25 cellular contexts compared by ENCODE assay signal in the genomic region with DNA sequence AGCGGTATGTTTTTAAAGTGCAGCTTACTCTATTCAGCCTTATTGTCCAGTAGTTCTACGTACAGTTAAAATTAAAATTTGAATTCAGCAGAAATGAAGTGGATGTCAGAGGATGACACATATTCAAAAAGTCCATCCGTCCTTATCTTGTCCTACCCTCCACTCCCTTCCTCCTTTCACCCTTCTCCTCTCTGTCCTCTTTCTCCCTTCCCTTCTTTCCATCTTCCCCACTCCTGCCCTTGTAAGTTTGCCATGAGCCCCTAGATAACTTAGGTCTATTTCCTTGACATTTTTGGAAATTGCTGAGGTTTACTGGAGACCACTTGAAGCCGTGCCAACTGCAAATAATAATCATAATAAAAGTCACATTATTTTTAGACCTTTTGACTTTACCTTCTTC.
DNase-seq lines count a peak whose midpoint lies in the region; ATAC-seq, FAIRE-seq and TF ChIP-seq lines count a peak whose summit lies in the region.
"Had no signal": no experiment of that assay in that cellular context is flagged by ENCODE, and none has a peak within 500 bp of the region (broad histone marks: within the 10 kb centered on the region; RNA-seq: fewer than 3 reads in every experiment).

No MANE protein-coding gene starts in this region.

- H3K4me2 ChIP-seq in GM23248 (ENCODE audit: unreplicated experiment), result no peak overlapping the region
- no peak overlapping the region for H3K4me2 ChIP-seq in astrocyte (ENCODE audit: low read length)
- no peak overlapping the region for H3K4me2 ChIP-seq in mesenchymal stem cell (ENCODE audit: low read length, poor library complexity, severe bottlenecking)

- H4K20me1 ChIP-seq in GM23248 (ENCODE audit: insufficient read depth) (peaks cover 13% of the 10 kb centered on the region), astrocyte (ENCODE audit: insufficient read depth, low read length) (peaks cover 59% of the 10 kb centered on the region)

- H3K4me1 Mint-ChIP-seq in astrocyte (ENCODE audit: low read depth, unreplicated experiment), result peaks cover 84% of the 10 kb centered on the region
- H3K4me1 Mint-ChIP-seq in stimulated activated naive B cell treated with anti-CD40 and anti-IgM and Interleukin-4, amounts not matched to agents 10 μg/mL and 1 μg/mL and 100 μg/mL, for 72 hours, result peaks cover 48 to 88% of the 10 kb centered on the region in 2 donors

- H2BK120ac ChIP-seq in mesenchymal stem cell (ENCODE audit: low read depth, low read length), result no peak overlapping the region

- no peak overlapping the region for H3K4me3 ChIP-seq in GM23248
- no peak overlapping the region for H3K4me3 ChIP-seq in astrocyte (ENCODE audit: insufficient read depth, low read depth, low read length)
- no peak overlapping the region for H3K4me3 ChIP-seq in mesenchymal stem cell (ENCODE audit: insufficient read depth in 1 of 2, low read depth in 1 of 2, low read length in 2 of 2)
- no peak overlapping the region for H3K4me3 ChIP-seq in lower lobe of right lung
- H3K4me3 ChIP-seq: dorsolateral prefrontal cortex, skin epidermis, upper lobe of left lung had no signal

- peak overlapping the region; percentile 86 for H3K27ac ChIP-seq in GM23248
- H3K27ac ChIP-seq in astrocyte (ENCODE audit: low read depth, low read length), result peak overlapping the region; percentile 90
- H3K27ac ChIP-seq in mesenchymal stem cell (ENCODE audit: low read length, poor library complexity, severe bottlenecking), result no peak overlapping the region
- H3K27ac ChIP-seq in lower lobe of right lung, result no peak overlapping the region
- H3K27ac ChIP-seq: dorsolateral prefrontal cortex, skin epidermis, upper lobe of left lung had no signal

- H3K27me3 Mint-ChIP-seq in astrocyte (ENCODE audit: low read depth, unreplicated experiment), result no peaks in the 10 kb centered on the region
- H3K27me3 Mint-ChIP-seq in stimulated activated naive B cell treated with anti-CD40 and anti-IgM and Interleukin-4, amounts not matched to agents 10 μg/mL and 1 μg/mL and 100 μg/mL, for 72 hours, result no peaks in the 10 kb centered on the region
- H3K27me3 Mint-ChIP-seq: natural killer cell treated with Interleukin-12 subunit alpha and Interleukin-12 subunit beta and Interleukin-15 and Interleukin-18, amount 100 ng/mL, for 72 hours had no signal

- H3F3A ChIP-seq in GM23248 (ENCODE audit: insufficient read depth), result peaks cover 88% of the 10 kb centered on the region

- peaks cover 94% of the 10 kb centered on the region for H3K4me1 ChIP-seq in GM23248 (ENCODE audit: insufficient read depth)
- H3K4me1 ChIP-seq in astrocyte (ENCODE audit: insufficient read depth, low read length), result peaks cover 66% of the 10 kb centered on the region
- peaks cover 26% of the 10 kb centered on the region for H3K4me1 ChIP-seq in mesenchymal stem cell (ENCODE audit: control insufficient read depth, insufficient read depth, low read depth, low read length)
- peaks cover 67% of the 10 kb centered on the region for H3K4me1 ChIP-seq in lower lobe of right lung

- H3K9me3 Mint-ChIP-seq in astrocyte (ENCODE audit: unreplicated experiment), result no peaks in the 10 kb centered on the region
- H3K9me3 Mint-ChIP-seq in stimulated activated naive B cell treated with anti-CD40 and anti-IgM and Interleukin-4, amounts not matched to agents 10 μg/mL and 1 μg/mL and 100 μg/mL, for 72 hours, result no peaks in the 10 kb centered on the region
- H3K9me3 Mint-ChIP-seq: natural killer cell treated with Interleukin-12 subunit alpha and Interleukin-12 subunit beta and Interleukin-15 and Interleukin-18, amount 100 ng/mL, for 72 hours; stimulated activated naive CD8-positive, alpha-beta T cell treated with anti-CD3 and anti-CD28 coated beads, Interleukin-15, amount 100 ng/mL, for 72 hours had no signal

- 75 to 79% methylated on average over 4 of the region's 4 CpGs for WGBS in GM23248 (ENCODE audit: low coverage in 1 of 2, low lambda C conversion rate in 2 of 2, missing lambda C conversion rate in 2 of 2), 2 experiments
- WGBS in mesenchymal stem cell, result 60% methylated on average over 2 of the region's 4 CpGs

- DNase-seq in GM23248, result no peak
- no peak for DNase-seq in astrocyte (ENCODE audit: low read depth)
- DNase-seq in mesenchymal stem cell, result no peak
- no peak for DNase-seq in stimulated activated naive B cell treated with anti-CD40 and anti-IgM and Interleukin-4, amounts not matched to agents 10 μg/mL and 1 μg/mL and 100 μg/mL, for 72 hours
- DNase-seq in lower lobe of right lung, result no peak
- DNase-seq in left ventricle myocardium superior, result no peak
- DNase-seq: activated CD4-positive, alpha-beta T cell treated with anti-CD3 and anti-CD28 coated beads, Interleukin-2, amount 50 U/mL, for 4 hours; activated CD8-positive, alpha-beta memory T cell treated with anti-CD3 and anti-CD28 coated beads, Interleukin-2, amount 50 U/mL, for 48 hours; AML-193; COR-L47; dorsolateral prefrontal cortex; foreskin melanocyte; KBM-7; MV-4-11; NCI-H187; NCI-H345; stimulated activated CD4-positive, alpha-beta T cell treated with anti-CD3 and anti-CD28 coated beads, Interleukin-2, amount 100 ng/mL, for 48 hours; stimulated activated naive CD8-positive, alpha-beta T cell treated with anti-CD3 and anti-CD28 coated beads, Interleukin-15, amount 100 ng/mL, for 72 hours; T-helper 2 cell; upper lobe of left lung had no signal

- no peaks in the 10 kb centered on the region for H3K9me2 ChIP-seq in GM23248 (ENCODE audit: insufficient read depth)

- H2AFZ ChIP-seq in GM23248 (no peak overlapping the region), astrocyte (ENCODE audit: low read depth, low read length) (no peak overlapping the region), mesenchymal stem cell (ENCODE audit: low read depth, low read length) (no peak overlapping the region)

- TF ChIP-seq CTCF in astrocyte (IDR thresholded peaks at IDR 0.05; ENCODE audit: insufficient read depth, low read depth, low read length), result no peak
- no peak for TF ChIP-seq CTCF in lower lobe of right lung (IDR thresholded peaks at IDR 0.05)

- H3K27ac Mint-ChIP-seq in astrocyte (ENCODE audit: unreplicated experiment), result peak overlapping the region; percentile 90
- peak overlapping the region; percentile 97 for H3K27ac Mint-ChIP-seq in stimulated activated naive B cell treated with anti-CD40 and anti-IgM and Interleukin-4, amounts not matched to agents 10 μg/mL and 1 μg/mL and 100 μg/mL, for 72 hours

- no peak overlapping the region for H2BK5ac ChIP-seq in mesenchymal stem cell (ENCODE audit: low read depth, low read length, poor library complexity, severe bottlenecking)

- no peak overlapping the region for H2AK5ac ChIP-seq in mesenchymal stem cell (ENCODE audit: low read length, severe bottlenecking)

- no peaks in the 10 kb centered on the region for H3K79me1 ChIP-seq in mesenchymal stem cell (replicated peaks; ENCODE audit: low read length, poor library complexity, severe bottlenecking)

- H3K36me3 ChIP-seq in GM23248 (ENCODE audit: low read depth), result peaks cover 7% of the 10 kb centered on the region
- H3K36me3 ChIP-seq in astrocyte (ENCODE audit: insufficient read depth, low read length), result peaks cover 2% of the 10 kb centered on the region
- H3K36me3 ChIP-seq in mesenchymal stem cell (ENCODE audit: control insufficient read depth in 1 of 2, insufficient read depth in 2 of 2, low read depth in 1 of 2, low read length in 2 of 2), result peaks cover 0 to under 1% of the 10 kb centered on the region in 2 experiments
- no peaks in the 10 kb centered on the region for H3K36me3 ChIP-seq in lower lobe of right lung
- H3K36me3 ChIP-seq: upper lobe of left lung had no signal

- peaks cover 1% of the 10 kb centered on the region for H3K36me3 Mint-ChIP-seq in astrocyte (ENCODE audit: low read depth, unreplicated experiment)
- H3K36me3 Mint-ChIP-seq in stimulated activated naive B cell treated with anti-CD40 and anti-IgM and Interleukin-4, amounts not matched to agents 10 μg/mL and 1 μg/mL and 100 μg/mL, for 72 hours, result peaks cover 2 to 4% of the 10 kb centered on the region in 2 donors
- H3K36me3 Mint-ChIP-seq: natural killer cell treated with Interleukin-12 subunit alpha and Interleukin-12 subunit beta and Interleukin-15 and Interleukin-18, amount 100 ng/mL, for 72 hours had no signal

- H3K9me3 ChIP-seq in GM23248 (ENCODE audit: low read depth) (no peaks in the 10 kb centered on the region), astrocyte (ENCODE audit: insufficient read depth, low read depth, low read length) (no peaks in the 10 kb centered on the region), mesenchymal stem cell (ENCODE audit: control insufficient read depth, low read length) (no peaks in the 10 kb centered on the region), lower lobe of right lung (no peaks in the 10 kb centered on the region)
- H3K9me3 ChIP-seq: upper lobe of left lung had no signal

- peak overlapping the region; percentile 43 for H3K4me3 Mint-ChIP-seq in astrocyte (ENCODE audit: unreplicated experiment)
- peak overlapping the region; percentile 33 to 52 for H3K4me3 Mint-ChIP-seq in stimulated activated naive B cell treated with anti-CD40 and anti-IgM and Interleukin-4, amounts not matched to agents 10 μg/mL and 1 μg/mL and 100 μg/mL, for 72 hours
- H3K4me3 Mint-ChIP-seq: natural killer cell treated with Interleukin-12 subunit alpha and Interleukin-12 subunit beta and Interleukin-15 and Interleukin-18, amount 100 ng/mL, for 72 hours; stimulated activated naive CD8-positive, alpha-beta T cell treated with anti-CD3 and anti-CD28 coated beads, Interleukin-15, amount 100 ng/mL, for 72 hours had no signal

- in situ Hi-C loops in GM23248 (cut with MboI), result no loop called here

- H3K4ac ChIP-seq in mesenchymal stem cell (ENCODE audit: low read depth in 1 of 2, low read length in 2 of 2), result no peak overlapping the region

- no peak for ATAC-seq in stimulated activated naive B cell treated with anti-CD40 and anti-IgM and Interleukin-4, amounts not matched to agents 10 μg/mL and 1 μg/mL and 100 μg/mL, for 72 hours (replicated peaks)
- ATAC-seq in lower lobe of right lung (no peak), GM18907 (IDR thresholded peaks at IDR 0.05; ENCODE audit: unreplicated experiment) (no peak), left ventricle myocardium superior (no peak)
- ATAC-seq: natural killer cell treated with Interleukin-12 subunit alpha and Interleukin-12 subunit beta and Interleukin-15 and Interleukin-18, amount 100 ng/mL, for 72 hours; stimulated activated naive CD8-positive, alpha-beta T cell treated with anti-CD3 and anti-CD28 coated beads, Interleukin-15, amount 100 ng/mL, for 72 hours had no signal

- H2BK15ac ChIP-seq in mesenchymal stem cell (ENCODE audit: low read depth, poor library complexity, severe bottlenecking), result no peak overlapping the region

- H3K79me2 ChIP-seq in GM23248 (ENCODE audit: insufficient read depth) (peaks cover 100% of the 10 kb centered on the region), astrocyte (ENCODE audit: insufficient read depth, low read length) (peaks cover 100% of the 10 kb centered on the region)

- no peak overlapping the region for H4K8ac ChIP-seq in mesenchymal stem cell (ENCODE audit: low read length)

- no peak overlapping the region for H3K14ac ChIP-seq in mesenchymal stem cell (ENCODE audit: low read length in 2 of 2)

- H3K9ac ChIP-seq in GM23248 (0 out of 2 replicates have a peak overlapping the region, but pooled peaks have one; percentile 4), astrocyte (ENCODE audit: low read length) (no peak overlapping the region), mesenchymal stem cell (ENCODE audit: low read length) (peak overlapping the region; percentile 24)

- no peak overlapping the region for H2BK12ac ChIP-seq in mesenchymal stem cell (ENCODE audit: low read length in 2 of 2)

- H3K18ac ChIP-seq in mesenchymal stem cell (ENCODE audit: low read depth in 1 of 2, low read length in 2 of 2), result no peak overlapping the region

- no peak overlapping the region for H4K91ac ChIP-seq in mesenchymal stem cell (ENCODE audit: low read length)

- H3K27me3 ChIP-seq in GM23248 (replicated peaks; ENCODE audit: insufficient read depth) (no peaks in the 10 kb centered on the region), astrocyte (ENCODE audit: insufficient read depth, low read length) (no peaks in the 10 kb centered on the region), mesenchymal stem cell (ENCODE audit: control insufficient read depth in 1 of 2, insufficient read depth in 1 of 2, low read length in 2 of 2) (no peaks in the 10 kb centered on the region), lower lobe of right lung (ENCODE audit: low read depth) (no peaks in the 10 kb centered on the region)
- H3K27me3 ChIP-seq: dorsolateral prefrontal cortex, upper lobe of left lung had no signal

- intact Hi-C loops in lower lobe of right lung (cut with DNase I), result no loop called here
- intact Hi-C loops in left ventricle myocardium superior (cut with micrococcal nuclease), result no loop called here

- no peak overlapping the region for H3K23ac ChIP-seq in mesenchymal stem cell (ENCODE audit: low read length in 2 of 2)

- no peak for FAIRE-seq in astrocyte (lab: Jason Lieb, UNC)
- FAIRE-seq: bronchial epithelial cell, keratinocyte had no signal

Comparison
In these comparisons a context has a peak if more than half of its experiments do, and no peak if none do; other contexts are left out.
1. H3K27ac ChIP-seq: peak in GM23248 (single experiment) and astrocyte (single experiment); none in mesenchymal stem cell (single experiment) and lower lobe of right lung (single experiment).